8 cellular contexts compared by ENCODE assay signal in the genomic region with DNA sequence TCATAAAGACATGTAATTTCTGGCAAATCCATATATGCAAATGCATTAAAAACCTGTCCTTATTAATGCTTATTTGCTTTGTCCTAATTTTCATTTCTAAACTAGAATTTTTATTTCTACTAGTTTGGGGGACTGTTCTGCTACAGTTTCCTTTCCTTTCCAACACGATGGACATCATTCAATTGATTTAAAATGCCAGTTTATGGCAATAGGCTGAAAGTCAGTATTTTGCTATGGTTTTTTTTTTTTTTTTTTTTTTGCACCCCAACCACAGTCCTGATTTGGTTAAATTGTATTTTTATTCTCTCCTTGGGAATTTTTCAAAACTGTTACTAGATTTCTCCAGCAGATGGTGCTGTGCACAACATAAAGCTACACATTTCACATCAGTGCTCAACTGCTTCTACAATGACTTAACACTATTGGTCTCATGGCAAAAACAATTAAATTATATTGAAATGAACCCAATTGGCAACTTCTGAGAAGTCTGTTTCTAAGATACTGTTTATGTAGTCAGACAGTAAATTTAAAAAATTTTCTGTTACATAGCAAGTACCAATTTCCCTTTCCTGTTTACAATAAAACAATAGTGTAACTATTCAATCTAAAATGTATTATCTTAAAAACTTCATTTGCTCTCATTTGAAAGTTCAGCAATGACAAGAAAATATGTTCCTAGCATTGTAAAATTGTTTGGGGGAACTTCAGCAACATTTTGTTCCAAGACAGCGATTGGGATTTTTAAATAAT.
DNase-seq lines count a peak whose midpoint lies in the region; ATAC-seq and TF ChIP-seq lines count a peak whose summit lies in the region.

No MANE protein-coding gene starts in this region.

- WGBS in neuronal stem cell (ENCODE audit: extremely low coverage in 2 of 2, insufficient read length in 2 of 2, insufficient replicate concordance in 1 of 2), 2 donors = no CpG with 5 or more reads among the region's 2 CpGs

- no peak overlapping the region for H3K27ac ChIP-seq in A673 (ENCODE audit: low read depth, low read length, poor library complexity, severe bottlenecking)
- H3K27ac ChIP-seq in neuronal stem cell (replicated peaks; ENCODE audit: low read length) = no peak overlapping the region

- H3K4me1 ChIP-seq in A673 (ENCODE audit: insufficient read depth, low read length, poor library complexity, severe bottlenecking) (no peaks in the 10 kb centered on the region), neuronal stem cell (ENCODE audit: control insufficient read depth in 2 of 2, insufficient read depth in 1 of 2, low read depth in 1 of 2, low read length in 2 of 2) (peaks cover 0 to 2% of the 10 kb centered on the region in 2 donors)

- H3K18ac ChIP-seq in neuronal stem cell (ENCODE audit: low read length) = no peak overlapping the region

- CTCF ChIA-PET in A673 (lab: Charles Lee) = interaction anchor here (0.6 to 1.2 kb wide), 7 partner anchors 104 to 1108 kb away, joined by 3 to 11 read pairs (median 5); no protein-coding TSS in a partner anchor

- no peak overlapping the region for H2BK5ac ChIP-seq in neuronal stem cell (ENCODE audit: low read length)

- TF ChIP-seq CTCF in A673 (conservative IDR thresholded peaks at IDR 0.05; ENCODE audit: low read depth, low read length) (peak; percentile 74), GM12875 (IDR thresholded peaks at IDR 0.05; ENCODE audit: borderline replicate concordance, insufficient read depth, low read depth, low read length) (peak; percentile 41; the same call in 1 of the 2 replicates), fibroblast of villous mesenchyme (IDR thresholded peaks at IDR 0.05; ENCODE audit: insufficient read depth, low read depth, low read length) (peak; percentile 63)

- no peak overlapping the region for H3K14ac ChIP-seq in neuronal stem cell (ENCODE audit: low read length)

- H4K91ac ChIP-seq in neuronal stem cell (ENCODE audit: low read depth, low read length, poor library complexity) = no peak overlapping the region

- no peak overlapping the region for H3K4me2 ChIP-seq in neuronal stem cell (ENCODE audit: insufficient read depth, low read length, poor library complexity, severe bottlenecking)

- H3K4me3 ChIP-seq in A673 (ENCODE audit: low read depth, low read length, poor library complexity, severe bottlenecking) = no peak overlapping the region
- H3K4me3 ChIP-seq in GM12875 (ENCODE audit: low read depth, low read length) = no peak overlapping the region
- no peak overlapping the region for H3K4me3 ChIP-seq in fibroblast of villous mesenchyme (ENCODE audit: low read depth, low read length)
- H3K4me3 ChIP-seq in neuronal stem cell (ENCODE audit: low read length in 2 of 2) = no peak overlapping the region

- H3K9me3 ChIP-seq in A673 (ENCODE audit: low read depth, low read length, poor library complexity, severe bottlenecking) (no peaks in the 10 kb centered on the region), neuronal stem cell (replicated peaks in 1 of 2; ENCODE audit: control insufficient read depth in 2 of 2, insufficient read depth in 1 of 2, low read depth in 1 of 2, low read length in 2 of 2) (no peaks in the 10 kb centered on the region)

- H3K27me3 ChIP-seq in A673 (replicated peaks; ENCODE audit: insufficient read depth, low read depth, low read length, poor library complexity) (no peaks in the 10 kb centered on the region), neuronal stem cell (ENCODE audit: control insufficient read depth in 3 of 3, insufficient read depth in 3 of 3, low read depth in 1 of 3, low read length in 3 of 3) (no peaks in the 10 kb centered on the region)

- intact Hi-C loops in A673 (cut with micrococcal nuclease; ENCODE audit: unreplicated experiment) = loop anchor here (2.0 to 10.0 kb wide), 4 partner anchors 107 to 675 kb away; a partner anchor contains a TSS

- H3K4ac ChIP-seq in neuronal stem cell (ENCODE audit: low read length) = no peak overlapping the region

- no peaks in the 10 kb centered on the region for H3K79me1 ChIP-seq in neuronal stem cell (ENCODE audit: low read depth, low read length)

- no peak overlapping the region for H2AK5ac ChIP-seq in neuronal stem cell (ENCODE audit: low read depth, low read length)

- no peak overlapping the region for H3K9ac ChIP-seq in neuronal stem cell (ENCODE audit: low read depth, low read length, poor library complexity)

- ATAC-seq in GM19452 (IDR thresholded peaks at IDR 0.05; ENCODE audit: unreplicated experiment) = no peak

- no peak overlapping the region for H2BK12ac ChIP-seq in neuronal stem cell (ENCODE audit: low read length)

- POLR2A ChIA-PET in A673 (lab: Charles Lee; ENCODE audit: low non-redundant PET) = no interaction called here

- no peak overlapping the region for H2BK120ac ChIP-seq in neuronal stem cell (ENCODE audit: low read depth, low read length)

- no TSS peak for BruUV-seq in A673 (replicated peaks; lab: Mats Ljungman, UMichigan)

- H3K23ac ChIP-seq in neuronal stem cell (ENCODE audit: low read depth, low read length, poor library complexity) = no peak overlapping the region

- no peak overlapping the region for H2AFZ ChIP-seq in neuronal stem cell (ENCODE audit: low read length)

- H4K8ac ChIP-seq in neuronal stem cell (ENCODE audit: low read depth, low read length) = no peak overlapping the region

- no peak overlapping the region for H2BK15ac ChIP-seq in neuronal stem cell (ENCODE audit: low read length)

- DNase-seq in A673 (ENCODE audit: low spot score) (peak; percentile 78), Kasumi-1 (lab: John Stamatoyannopoulos, UW) (peak; percentile 62 to 71), SW480 (ENCODE audit: low spot score) (peak; percentile 26), fibroblast of villous mesenchyme (ENCODE audit: low read depth) (peak; percentile 65), neuronal stem cell (ENCODE audit: low spot score) (peak; percentile 44), mesenteric fat pad (ENCODE audit: low spot score) (no peak)

- H3K36me3 ChIP-seq in A673 (ENCODE audit: insufficient read depth, low read length, poor library complexity, severe bottlenecking) (no peaks in the 10 kb centered on the region), neuronal stem cell (replicated peaks in 1 of 2; ENCODE audit: control insufficient read depth in 2 of 2, insufficient read depth in 2 of 2, low read length in 2 of 2) (peaks cover 4 to 40% of the 10 kb centered on the region in 2 donors)
